In the genomic region with DNA sequence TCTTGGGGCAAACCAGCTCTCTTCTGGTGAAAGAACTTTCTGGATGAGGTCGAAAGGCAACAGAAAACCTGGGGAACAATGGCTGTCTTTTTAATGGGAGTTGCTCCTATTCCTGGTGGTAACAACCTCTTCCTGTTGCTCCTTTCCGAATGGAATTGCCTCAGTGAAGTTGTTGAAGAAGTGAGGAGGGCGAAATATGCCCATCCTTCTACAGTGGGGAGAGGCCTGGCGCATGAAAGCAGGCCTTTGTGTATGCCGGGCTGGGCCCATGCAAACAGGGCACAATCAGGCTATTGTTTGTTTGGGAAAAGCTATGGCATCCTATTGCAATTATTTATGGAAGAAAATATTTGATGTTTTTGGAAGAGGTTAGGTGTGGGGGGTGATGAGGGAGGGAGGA, we compare ENCODE assay signal across 23 cellular contexts.
A peak's percentile ranks its signal among the peaks of the same experiment; 100 is the strongest.
DNase-seq lines count a peak whose midpoint lies in the region; ATAC-seq and TF ChIP-seq lines count a peak whose summit lies in the region.
"Had no signal": no experiment of that assay in that cellular context is flagged by ENCODE, and none has a peak within 500 bp of the region (broad histone marks: within the 10 kb centered on the region; RNA-seq: fewer than 3 reads in every experiment).

No MANE protein-coding gene starts in this region.

- no peaks in the 10 kb centered on the region for H3K36me3 ChIP-seq in ectodermal cell (ENCODE audit: control insufficient read depth, insufficient read depth, low read length)
- H3K36me3 ChIP-seq: ascending aorta had no signal

- peak overlapping the region; percentile 16 for H3K27ac ChIP-seq in ectodermal cell (ENCODE audit: insufficient read depth, low read depth, low read length, poor library complexity, severe bottlenecking)
- H3K27ac ChIP-seq: ascending aorta, HL-60, parathyroid adenoma had no signal

- no peaks in the 10 kb centered on the region for H3K27me3 ChIP-seq in ectodermal cell (ENCODE audit: control insufficient read depth, insufficient read depth, low read length, poor library complexity, severe bottlenecking)
- H3K27me3 ChIP-seq: ascending aorta had no signal

- WGBS in ectodermal cell, 2 experiments, result 88 to 94% methylated on average over 5 of the region's 5 CpGs

- in situ Hi-C loops in SK-MEL-5 (cut with HindIII; ENCODE audit: low pct_unique_long_range_greater_than_20kb, low sequenced_read_pairs), result no loop called here

- no peaks in the 10 kb centered on the region for H3K9me3 Mint-ChIP-seq in neural crest cell
- H3K9me3 Mint-ChIP-seq: HFFc6 had no signal

- TF ChIP-seq CTCF in neural crest cell (conservative IDR thresholded peaks at IDR 0.05), result no peak

- peaks cover 40% of the 10 kb centered on the region for H3K4me1 Mint-ChIP-seq in neural crest cell
- H3K4me1 Mint-ChIP-seq: activated naive CD4-positive, alpha-beta T cell treated with anti-CD3 and anti-CD28 coated beads, Interleukin-2, amount 10 ng/mL, durations not matched to agents 7 days and 5 days had no signal

- no peaks in the 10 kb centered on the region for H3K9me3 ChIP-seq in ectodermal cell (ENCODE audit: control insufficient read depth, low read length)
- H3K9me3 ChIP-seq: ascending aorta had no signal

- no peak overlapping the region for H3K4me3 ChIP-seq in ectodermal cell (ENCODE audit: insufficient read depth, low read depth, low read length)
- H3K4me3 ChIP-seq: ascending aorta, GM12878 had no signal

- DNase-seq in SK-MEL-5 (ENCODE audit: low read depth, low spot score) (peak; percentile 99), neural crest cell (ENCODE audit: low read depth, low spot score) (peak; percentile 12), NCI-H187 treated with DMSO at 0.1 percent for 48 hours (lab: John Stamatoyannopoulos, UW) (no peak), hepatic stellate cell (ENCODE audit: low spot score) (no peak)
- DNase-seq in activated naive CD4-positive, alpha-beta T cell (lab: John Stamatoyannopoulos, UW), result no peak
- DNase-seq: activated naive CD4-positive, alpha-beta T cell treated with anti-CD3 and anti-CD28 coated beads, Interleukin-2, amount 10 ng/mL, durations not matched to agents 7 days and 5 days; activated T-cell treated with anti-CD3 and anti-CD28 coated beads, Interleukin-2, amount 50 U/mL, for 48 hours; DMS79 treated with DMSO at 0.1 percent for 48 hours; HFFc6; left colon; mesendoderm; naive thymus-derived CD4-positive, alpha-beta T cell; NCI-H1092 treated with DMSO at 0.1 percent for 48 hours; NCI-H2029; NCI-H226; NCI-H748 treated with DMSO at 0.1 percent for 48 hours; T-helper 1 cell had no signal

- ATAC-seq in HG03469 (IDR thresholded peaks at IDR 0.05; ENCODE audit: unreplicated experiment), result no peak
- ATAC-seq: GM12878; left colon; naive thymus-derived CD4-positive, alpha-beta T cell had no signal

- no peaks in the 10 kb centered on the region for H3K4me1 ChIP-seq in ectodermal cell (ENCODE audit: control insufficient read depth, insufficient read depth, low read length)
- H3K4me1 ChIP-seq: parathyroid adenoma had no signal

- peaks cover 3% of the 10 kb centered on the region for H3K36me3 Mint-ChIP-seq in neural crest cell (ENCODE audit: low read depth)

- peak overlapping the region; percentile 9 for H3K4me3 Mint-ChIP-seq in neural crest cell
- H3K4me3 Mint-ChIP-seq: activated naive CD4-positive, alpha-beta T cell treated with anti-CD3 and anti-CD28 coated beads, Interleukin-2, amount 10 ng/mL, durations not matched to agents 7 days and 5 days; HFFc6 had no signal

- no peaks in the 10 kb centered on the region for H3K27me3 Mint-ChIP-seq in neural crest cell (ENCODE audit: low read depth)
- H3K27me3 Mint-ChIP-seq: activated naive CD4-positive, alpha-beta T cell treated with anti-CD3 and anti-CD28 coated beads, Interleukin-2, amount 10 ng/mL, durations not matched to agents 7 days and 5 days; naive thymus-derived CD4-positive, alpha-beta T cell had no signal

- no peak overlapping the region for H3K27ac Mint-ChIP-seq in neural crest cell (ENCODE audit: unreplicated experiment)
- H3K27ac Mint-ChIP-seq: activated naive CD4-positive, alpha-beta T cell treated with anti-CD3 and anti-CD28 coated beads, Interleukin-2, amount 10 ng/mL, durations not matched to agents 7 days and 5 days; HFFc6 had no signal

Comparison
In these comparisons a context has a peak if more than half of its experiments do, and no peak if none do; other contexts are left out.
1. DNase-seq: peak in SK-MEL-5 (single experiment) and neural crest cell (single experiment); none in NCI-H187 treated with DMSO at 0.1 percent for 48 hours (single experiment), activated naive CD4-positive, alpha-beta T cell (0 of 4) and hepatic stellate cell (single experiment).